ENCODE assay signal across 23 cellular contexts in the genomic region with DNA sequence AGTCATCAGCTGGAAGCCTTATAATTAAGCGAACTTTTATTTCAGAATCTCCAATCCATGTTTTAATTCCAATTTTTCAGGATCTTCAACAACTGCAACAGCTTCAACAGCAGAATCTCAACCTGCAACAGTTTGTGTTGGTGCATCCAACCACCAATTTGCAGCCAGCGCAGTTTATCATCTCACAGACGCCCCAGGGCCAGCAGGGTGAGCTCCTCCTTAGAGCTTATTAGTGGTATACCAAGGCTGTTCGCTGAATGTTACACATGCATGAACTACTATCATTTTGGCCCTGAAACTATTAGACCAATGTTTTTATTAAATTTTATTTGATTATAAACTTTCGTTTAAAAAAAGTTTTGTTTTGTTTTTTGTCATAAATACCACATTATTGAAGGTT.
A peak's percentile ranks its signal among the peaks of the same experiment; 100 is the strongest.
DNase-seq lines count a peak whose midpoint lies in the region; FAIRE-seq and TF ChIP-seq lines count a peak whose summit lies in the region.
"Had no signal": no experiment of that assay in that cellular context is flagged by ENCODE, and none has a peak within 500 bp of the region (broad histone marks: within the 10 kb centered on the region; RNA-seq: fewer than 3 reads in every experiment).

No MANE protein-coding gene starts in this region.

- DNase-seq in NCI-H2227 (lab: John Stamatoyannopoulos, UW; ENCODE audit: unreplicated experiment) (peak; percentile 5), NCI-H2227 treated with DMSO at 0.1 percent for 48 hours (lab: John Stamatoyannopoulos, UW) (no peak), BE2C (peak; percentile 38), NCI-H526 treated with DMSO at 0.1 percent for 48 hours (lab: John Stamatoyannopoulos, UW) (no peak)
- DNase-seq: AML-193; C1 segment of cervical spinal cord; CD4-positive, alpha-beta memory T cell; CD4-positive, CD25-positive, alpha-beta regulatory T cell; CD8-positive, alpha-beta memory T cell; COR-L47; DMS 273 treated with DMSO at 0.1 percent for 48 hours; DMS153; DMS53; DMS79; DND-41; EL; GDM1 had no signal

- peak; percentile 36 for FAIRE-seq in islet of Langerhans (lab: Jason Lieb, UNC)
- FAIRE-seq: GM12878, GM12892, GM18507 had no signal

- peaks cover 17% of the 10 kb centered on the region; the same call in 1 of the 2 replicates for H3K4me1 ChIP-seq in BE2C
- H3K4me1 ChIP-seq: A549, BLaER1 had no signal

- H3K4me3 ChIP-seq in BE2C (ENCODE audit: low read depth, low read length), result no peak overlapping the region
- H3K4me3 ChIP-seq: A549, BLaER1, GM12878 had no signal

- no peaks in the 10 kb centered on the region for H3K36me3 ChIP-seq in BE2C

- no peaks in the 10 kb centered on the region for H3K9me3 ChIP-seq in BE2C
- H3K9me3 ChIP-seq: A549 had no signal

- no peaks in the 10 kb centered on the region for H3K27me3 ChIP-seq in BE2C
- H3K27me3 ChIP-seq: BLaER1 had no signal

- no peak for TF ChIP-seq CTCF in BE2C (IDR thresholded peaks at IDR 0.05; ENCODE audit: low read depth, low read length)

Comparison
In these comparisons a context has a peak if more than half of its experiments do, and no peak if none do; other contexts are left out.
1. DNase-seq: peak in NCI-H2227 (single experiment) and BE2C (single experiment); none in NCI-H2227 treated with DMSO at 0.1 percent for 48 hours (single experiment) and NCI-H526 treated with DMSO at 0.1 percent for 48 hours (single experiment).